18 cellular contexts compared by ENCODE assay signal in the genomic region with DNA sequence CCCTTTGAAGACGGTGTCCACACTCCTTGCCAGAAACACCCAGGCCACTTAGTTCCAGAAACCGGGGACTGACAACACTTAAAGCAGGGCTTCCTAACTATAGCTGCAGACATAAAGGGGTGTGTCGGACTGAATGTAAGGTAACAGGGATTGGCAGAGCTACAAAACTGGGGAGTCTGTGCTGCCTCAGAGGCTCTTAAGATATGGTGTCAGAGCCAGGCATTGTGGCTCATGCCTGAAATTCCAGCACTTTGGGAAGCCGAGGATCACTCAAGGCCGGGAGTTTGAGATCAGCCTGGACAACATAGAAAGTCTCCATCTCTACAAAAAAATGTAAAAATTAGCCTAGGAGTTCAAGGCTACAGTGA. TPM values are rescaled to one million over a fixed set of nuclear protein-coding genes. Genes with fewer than 3 reads are reported as not detected.
DNase-seq lines count a peak whose midpoint lies in the region; ATAC-seq and TF ChIP-seq lines count a peak whose summit lies in the region.
"Had no signal": no experiment of that assay in that cellular context is flagged by ENCODE, and none has a peak within 500 bp of the region (broad histone marks: within the 10 kb centered on the region; RNA-seq: fewer than 3 reads in every experiment).

No MANE protein-coding gene starts in this region.

- H3K36me3 ChIP-seq in CD4-positive, CD25-positive, alpha-beta regulatory T cell (ENCODE audit: control insufficient read depth, insufficient read depth, low read length): peaks cover 4% of the 10 kb centered on the region
- no peaks in the 10 kb centered on the region for H3K36me3 ChIP-seq in esophagus (ENCODE audit: control insufficient read depth in 2 of 2, insufficient read depth in 2 of 2, low read length in 1 of 2)
- H3K36me3 ChIP-seq in lower lobe of right lung: peaks cover 10% of the 10 kb centered on the region
- H3K36me3 ChIP-seq in mesendoderm (ENCODE audit: control insufficient read depth, insufficient read depth, low read length): peaks cover 2% of the 10 kb centered on the region
- H3K36me3 ChIP-seq: BE2C, HAP-1 had no signal

- in situ Hi-C loops in GM13977 (cut with MboI; ENCODE audit: low pct_unique_long_range_greater_than_20kb, low sequenced_read_pairs, unreplicated experiment): no loop called here

- H3K27me3 Mint-ChIP-seq in CD4-positive, CD25-positive, alpha-beta regulatory T cell: no peaks in the 10 kb centered on the region
- H3K27me3 Mint-ChIP-seq: CD8-positive, alpha-beta memory T cell had no signal

- H3K9me3 Mint-ChIP-seq in CD4-positive, CD25-positive, alpha-beta regulatory T cell: no peaks in the 10 kb centered on the region
- H3K9me3 Mint-ChIP-seq: CD8-positive, alpha-beta memory T cell had no signal

- DNase-seq in CD4-positive, CD25-positive, alpha-beta regulatory T cell: no peak
- DNase-seq in GM13977 (ENCODE audit: low spot score) (peak; percentile 14), lower lobe of right lung (no peak), iPS-NIHi7 (ENCODE audit: extremely low spot score) (no peak), mesendoderm (no peak)
- DNase-seq: BE2C; CD8-positive, alpha-beta memory T cell; DMS79; NCI-H1436 treated with DMSO at 0.1 percent for 48 hours; NCI-H2081; NCI-H510A; NCI-H774; RPMI8226 had no signal

- intact Hi-C loops in lower lobe of right lung (cut with DNase I): no loop called here

- peaks cover 20% of the 10 kb centered on the region for H3K36me3 Mint-ChIP-seq in CD4-positive, CD25-positive, alpha-beta regulatory T cell

- H3K4me1 ChIP-seq in CD4-positive, CD25-positive, alpha-beta regulatory T cell (ENCODE audit: control insufficient read depth, insufficient read depth, low read length, poor library complexity, severe bottlenecking): no peaks in the 10 kb centered on the region
- H3K4me1 ChIP-seq in esophagus (ENCODE audit: control insufficient read depth in 2 of 2, insufficient read depth in 2 of 2, low read length in 1 of 2) (peaks cover 0 to 2% of the 10 kb centered on the region in 2 donors), lower lobe of right lung (peaks cover 23% of the 10 kb centered on the region), mesendoderm (ENCODE audit: control insufficient read depth, low read depth, low read length) (no peaks in the 10 kb centered on the region)
- H3K4me1 ChIP-seq: BE2C, HAP-1, SJSA1 had no signal

- no peak for TF ChIP-seq CTCF in GM13977 (IDR thresholded peaks at IDR 0.05; ENCODE audit: extremely low read depth, insufficient read depth, missing control alignments)
- TF ChIP-seq CTCF in lower lobe of right lung (IDR thresholded peaks at IDR 0.05): no peak

- no peak overlapping the region for H3K9ac ChIP-seq in mesendoderm (ENCODE audit: low read length)

- no peaks in the 10 kb centered on the region for H3K79me1 ChIP-seq in mesendoderm (ENCODE audit: low read length)

- no peak overlapping the region for H2BK120ac ChIP-seq in mesendoderm (ENCODE audit: low read depth, low read length)

- H3K4ac ChIP-seq in mesendoderm (ENCODE audit: low read depth, low read length): no peak overlapping the region

- H2AK5ac ChIP-seq in mesendoderm (ENCODE audit: low read length): no peak overlapping the region

- no peak overlapping the region for H2BK5ac ChIP-seq in mesendoderm (ENCODE audit: low read length)

- no peaks in the 10 kb centered on the region for H3K27me3 ChIP-seq in CD4-positive, CD25-positive, alpha-beta regulatory T cell (ENCODE audit: control insufficient read depth, insufficient read depth, low read length)
- no peaks in the 10 kb centered on the region for H3K27me3 ChIP-seq in esophagus (ENCODE audit: control insufficient read depth in 1 of 2, insufficient read depth in 2 of 2, low read length in 2 of 2)
- H3K27me3 ChIP-seq in lower lobe of right lung (ENCODE audit: low read depth): no peaks in the 10 kb centered on the region
- H3K27me3 ChIP-seq in mesendoderm (ENCODE audit: insufficient read depth, low read length, poor library complexity): no peaks in the 10 kb centered on the region
- H3K27me3 ChIP-seq: BE2C, SJSA1 had no signal

- no peaks in the 10 kb centered on the region for H3K79me2 ChIP-seq in mesendoderm (ENCODE audit: control insufficient read depth, insufficient read depth, low read length)

- no peak overlapping the region for H3K23ac ChIP-seq in mesendoderm (ENCODE audit: low read length)

- H3K27ac Mint-ChIP-seq in CD4-positive, CD25-positive, alpha-beta regulatory T cell: peak overlapping the region in 2 of 3 donors; percentile 2 to 80

- H3K27ac ChIP-seq in CD4-positive, CD25-positive, alpha-beta regulatory T cell (ENCODE audit: insufficient read depth, low read length, poor library complexity, severe bottlenecking): no peak overlapping the region
- peak overlapping the region; percentile 63 to 69 for H3K27ac ChIP-seq in esophagus (ENCODE audit: low read depth in 2 of 2, low read length in 1 of 2)
- peak overlapping the region; percentile 58 for H3K27ac ChIP-seq in lower lobe of right lung
- H3K27ac ChIP-seq in mesendoderm (ENCODE audit: low read depth, low read length): no peak overlapping the region
- H3K27ac ChIP-seq: SJSA1 had no signal

- no peak overlapping the region for H3K56ac ChIP-seq in mesendoderm (ENCODE audit: low read length)

- H3K4me2 ChIP-seq in mesendoderm (ENCODE audit: low read length): no peak overlapping the region

- no peak overlapping the region for H2BK15ac ChIP-seq in mesendoderm (replicated peaks; ENCODE audit: low read depth)

- 88 to 90% methylated on average over 5 of the region's 5 CpGs for WGBS in esophagus, 2 donors
- no CpG with 5 or more reads among the region's 5 CpGs for WGBS in mesendoderm (ENCODE audit: extremely low coverage, insufficient coverage, low lambda C conversion rate)

- H3K9me3 ChIP-seq in CD4-positive, CD25-positive, alpha-beta regulatory T cell (ENCODE audit: control insufficient read depth in 2 of 2, low read length in 2 of 2): no peaks in the 10 kb centered on the region
- H3K9me3 ChIP-seq in esophagus (ENCODE audit: control insufficient read depth in 2 of 2, insufficient read depth in 1 of 2, low read depth in 1 of 2, low read length in 1 of 2) (no peaks in the 10 kb centered on the region), lower lobe of right lung (no peaks in the 10 kb centered on the region)
- H3K9me3 ChIP-seq: BE2C, HAP-1, SJSA1 had no signal

- H3K4me1 Mint-ChIP-seq in CD4-positive, CD25-positive, alpha-beta regulatory T cell: peaks cover 0 to 7% (median 0%) of the 10 kb centered on the region in 4 donors
- H3K4me1 Mint-ChIP-seq: CD8-positive, alpha-beta memory T cell had no signal

- no peak overlapping the region for H4K8ac ChIP-seq in mesendoderm (ENCODE audit: low read depth, low read length)

- H3K18ac ChIP-seq in mesendoderm (ENCODE audit: low read length): no peak overlapping the region

- H3K4me3 ChIP-seq in CD4-positive, CD25-positive, alpha-beta regulatory T cell (ENCODE audit: low read depth, low read length): no peak overlapping the region
- no peak overlapping the region for H3K4me3 ChIP-seq in esophagus (ENCODE audit: low read depth in 1 of 2, low read length in 2 of 2)
- H3K4me3 ChIP-seq in lower lobe of right lung: no peak overlapping the region
- H3K4me3 ChIP-seq in mesendoderm (ENCODE audit: low read length): no peak overlapping the region
- H3K4me3 ChIP-seq: HAP-1, SJSA1 had no signal

- H4K5ac ChIP-seq in mesendoderm (ENCODE audit: low read length): no peak overlapping the region

- H3K4me3 Mint-ChIP-seq in CD4-positive, CD25-positive, alpha-beta regulatory T cell: no peak overlapping the region
- H3K4me3 Mint-ChIP-seq: CD8-positive, alpha-beta memory T cell had no signal

- ATAC-seq in CD4-positive, CD25-positive, alpha-beta regulatory T cell (ENCODE audit: low read depth in 2 of 2): no peak
- ATAC-seq in lower lobe of right lung: peak; percentile 58 to 61
- no peak for ATAC-seq in GM21825 (IDR thresholded peaks at IDR 0.05; ENCODE audit: unreplicated experiment)

RNA-seq across cellular contexts. Expression of gene NLRC3, which starts 14.2 kb away (rescaled TPM):
- total RNA-seq in CD4-positive, CD25-positive, alpha-beta regulatory T cell: 97.0 TPM
- 10 to 100 TPM; 23.2 to 28.3 (median 26.8) TPM for polyA plus RNA-seq in CD4-positive, CD25-positive, alpha-beta regulatory T cell
- under 1 TPM; 0.41 to 0.81 TPM for polyA plus RNA-seq in esophagus
- total RNA-seq in lower lobe of right lung: 3.9 TPM
- 0.25 TPM for polyA plus RNA-seq in mesendoderm (2013, experiment 1 of 2)
- 0.20 TPM for polyA plus RNA-seq in mesendoderm (2013, experiment 2 of 2)
- total RNA-seq: SJSA1 had no signal
- polyA plus RNA-seq: AG04450 had no signal

RNA-seq across cellular contexts. Expression of gene SLX4, which starts 20.0 kb away (rescaled TPM):
- total RNA-seq in CD4-positive, CD25-positive, alpha-beta regulatory T cell: 5.4 TPM
- polyA plus RNA-seq in CD4-positive, CD25-positive, alpha-beta regulatory T cell: under 1 TPM; 0.24 to 0.83 (median 0.42) TPM
- polyA plus RNA-seq in esophagus: 1 to 10 TPM; 1.6 to 3.5 TPM
- 5.7 TPM for total RNA-seq in lower lobe of right lung
- polyA plus RNA-seq in mesendoderm (2013, experiment 1 of 2): 4.6 TPM
- polyA plus RNA-seq in mesendoderm (2013, experiment 2 of 2): 4.7 TPM

Comparison
In these comparisons a context has a peak if more than half of its experiments do, and no peak if none do; other contexts are left out.
1. ATAC-seq: peak in lower lobe of right lung (2 of 2); none in CD4-positive, CD25-positive, alpha-beta regulatory T cell (0 of 2) and GM21825 (single experiment).
2. H3K27ac ChIP-seq: peak in esophagus (2 of 2) and lower lobe of right lung (single experiment); none in CD4-positive, CD25-positive, alpha-beta regulatory T cell (single experiment) and mesendoderm (single experiment).
3. RNA of gene NLRC3, which starts 14.2 kb away (total RNA-seq): 97.0 TPM in CD4-positive, CD25-positive, alpha-beta regulatory T cell (single experiment); 3.9 TPM in lower lobe of right lung (single experiment); every median in the first group is over 10 times any median in the second.